8 cellular contexts compared by ENCODE assay signal in the genomic region with DNA sequence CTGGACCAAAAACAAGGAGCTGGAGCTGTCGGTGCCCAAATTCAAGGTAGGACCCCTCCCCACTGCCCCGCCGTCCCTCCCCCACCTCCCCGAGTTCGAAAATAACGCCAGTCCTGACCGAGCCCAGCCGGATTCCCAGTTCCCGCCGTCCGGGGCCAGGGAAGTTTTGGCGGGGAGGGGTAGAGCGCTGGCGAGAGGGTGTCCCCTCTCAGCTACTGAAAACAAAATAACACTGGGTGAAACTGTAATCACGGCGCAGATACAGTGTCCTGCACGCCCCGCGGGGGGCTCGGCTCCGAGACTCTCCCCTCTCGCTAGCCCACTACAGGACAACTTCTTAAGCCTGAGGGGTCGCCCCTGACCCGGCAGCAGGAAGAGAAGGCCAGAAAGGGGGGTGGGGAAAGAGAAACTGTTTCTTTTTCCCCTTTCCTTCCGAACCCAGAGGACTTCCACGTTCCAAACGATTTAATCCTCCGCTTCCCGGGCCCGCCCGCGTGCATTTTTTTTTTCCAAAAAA. TPM values are rescaled to one million over a fixed set of nuclear protein-coding genes. Genes with fewer than 3 reads are reported as not detected.
DNase-seq lines count a peak whose midpoint lies in the region; ATAC-seq and TF ChIP-seq lines count a peak whose summit lies in the region.

No MANE protein-coding gene starts in this region.

- H3K4me1 ChIP-seq in rectal smooth muscle tissue (ENCODE audit: control insufficient read depth, insufficient read depth, low read length), result peaks cover 15% of the 10 kb centered on the region

- H3K4me3 Mint-ChIP-seq in activated naive CD4-positive, alpha-beta T cell treated with anti-CD3 and anti-CD28 coated beads, Interleukin-2, amount 10 ng/mL, durations not matched to agents 7 days and 5 days, result peak overlapping the region; percentile 94
- peak overlapping the region; percentile 81 for H3K4me3 Mint-ChIP-seq in WTC11

- no peak for ATAC-seq in WTC11
- ATAC-seq in GM18873 (IDR thresholded peaks at IDR 0.05; ENCODE audit: low FRiP score, unreplicated experiment), result no peak

- H3K27me3 Mint-ChIP-seq in activated naive CD4-positive, alpha-beta T cell treated with anti-CD3 and anti-CD28 coated beads, Interleukin-2, amount 10 ng/mL, durations not matched to agents 7 days and 5 days, result peaks cover 3% of the 10 kb centered on the region
- H3K27me3 Mint-ChIP-seq in WTC11 (ENCODE audit: low read depth), result no peaks in the 10 kb centered on the region

- no peaks in the 10 kb centered on the region for H3K27me3 ChIP-seq in rectal smooth muscle tissue (ENCODE audit: control insufficient read depth, insufficient read depth, low read length)

- H3K9ac ChIP-seq in rectal smooth muscle tissue (ENCODE audit: low read length), result no peak overlapping the region

- TF ChIP-seq CTCF in WTC11 (IDR thresholded peaks at IDR 0.05), result no peak
- TF ChIP-seq CTCF in fibroblast of villous mesenchyme (IDR thresholded peaks at IDR 0.05; ENCODE audit: insufficient read depth, low read depth, low read length), result no peak

- H3K4me3 ChIP-seq in fibroblast of villous mesenchyme (ENCODE audit: low read depth, low read length) (peak overlapping the region; percentile 82), rectal smooth muscle tissue (ENCODE audit: low read length) (peak overlapping the region; percentile 48)

- H3K36me3 Mint-ChIP-seq in activated naive CD4-positive, alpha-beta T cell treated with anti-CD3 and anti-CD28 coated beads, Interleukin-2, amount 10 ng/mL, durations not matched to agents 7 days and 5 days, result peaks cover 55% of the 10 kb centered on the region
- peaks cover 17% of the 10 kb centered on the region for H3K36me3 Mint-ChIP-seq in WTC11

- no peaks in the 10 kb centered on the region for H3K9me3 Mint-ChIP-seq in activated naive CD4-positive, alpha-beta T cell treated with anti-CD3 and anti-CD28 coated beads, Interleukin-2, amount 10 ng/mL, durations not matched to agents 7 days and 5 days
- H3K9me3 Mint-ChIP-seq in WTC11, result no peaks in the 10 kb centered on the region

- peak overlapping the region; percentile 99 for H3K27ac Mint-ChIP-seq in activated naive CD4-positive, alpha-beta T cell treated with anti-CD3 and anti-CD28 coated beads, Interleukin-2, amount 10 ng/mL, durations not matched to agents 7 days and 5 days
- H3K27ac Mint-ChIP-seq in WTC11, result peak overlapping the region; percentile 49

- H3K4me1 Mint-ChIP-seq in activated naive CD4-positive, alpha-beta T cell treated with anti-CD3 and anti-CD28 coated beads, Interleukin-2, amount 10 ng/mL, durations not matched to agents 7 days and 5 days, result peaks cover 38% of the 10 kb centered on the region
- peaks cover 28% of the 10 kb centered on the region for H3K4me1 Mint-ChIP-seq in WTC11

- peak overlapping the region; percentile 76 for H3K27ac ChIP-seq in rectal smooth muscle tissue (ENCODE audit: low read depth, low read length)

- CTCF ChIA-PET in activated naive CD4-positive, alpha-beta T cell treated with anti-CD3 and anti-CD28 coated beads, Interleukin-2, amount 10 ng/mL, durations not matched to agents 7 days and 5 days (lab: Charles Lee), result interaction anchor here (16.5 kb wide), 1 partner anchor 8 kb away, joined by 575 read pairs; a partner anchor contains a TSS
- CTCF ChIA-PET in WTC11 (lab: Charles Lee), result interaction anchor here (0.8 to 11.9 kb wide), 2 partner anchors 7 to 12 kb away, joined by 3 to 532 read pairs; a partner anchor contains a TSS

- DNase-seq in activated naive CD4-positive, alpha-beta T cell treated with anti-CD3 and anti-CD28 coated beads, Interleukin-2, amount 10 ng/mL, durations not matched to agents 7 days and 5 days, result peak; percentile 34
- no peak for DNase-seq in activated naive CD4-positive, alpha-beta T cell treated with anti-CD3 and anti-CD28 coated beads, Interleukin-2, amount 50 U/mL, for 16 hours
- DNase-seq in WTC11 (ENCODE audit: low spot score) (no peak), fibroblast of villous mesenchyme (ENCODE audit: low read depth) (peak; percentile 50), dedifferentiated amniotic fluid mesenchymal stem cell (ENCODE audit: extremely low spot score) (no peak), cerebellar nuclear complex (lab: John Stamatoyannopoulos, UW) (no peak)

- peaks cover 15% of the 10 kb centered on the region for H3K36me3 ChIP-seq in rectal smooth muscle tissue (ENCODE audit: control insufficient read depth, insufficient read depth, low read length)

- POLR2A ChIA-PET in WTC11 (lab: Charles Lee), result interaction anchor here (8.7 kb wide), 1 partner anchor 7 kb away, joined by 161 read pairs; a partner anchor contains a TSS

TF ChIP-seq in WTC11, 78 proteins besides CTCF, POLR2A, EP300 and RAD21 (continues in another document):
- no peak for TF ChIP-seq TP53 (CRISPR knock-in tag; IDR thresholded peaks at IDR 0.05)
- TF ChIP-seq, protein P1, sequence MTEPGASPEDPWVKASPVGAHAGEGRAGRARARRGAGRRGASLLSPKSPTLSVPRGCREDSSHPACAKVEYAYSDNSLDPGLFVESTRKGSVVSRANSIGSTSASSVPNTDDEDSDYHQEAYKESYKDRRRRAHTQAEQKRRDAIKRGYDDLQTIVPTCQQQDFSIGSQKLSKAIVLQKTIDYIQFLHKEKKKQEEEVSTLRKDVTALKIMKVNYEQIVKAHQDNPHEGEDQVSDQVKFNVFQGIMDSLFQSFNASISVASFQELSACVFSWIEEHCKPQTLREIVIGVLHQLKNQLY (CRISPR knock-in tag; IDR thresholded peaks at IDR 0.05), result no peak
- no peak for TF ChIP-seq IRF2 (CRISPR knock-in tag; IDR thresholded peaks at IDR 0.05; ENCODE audit: borderline replicate concordance, low read depth)
- no peak for TF ChIP-seq TEAD4 (CRISPR knock-in tag; IDR thresholded peaks at IDR 0.05)
- TF ChIP-seq, protein P2, sequence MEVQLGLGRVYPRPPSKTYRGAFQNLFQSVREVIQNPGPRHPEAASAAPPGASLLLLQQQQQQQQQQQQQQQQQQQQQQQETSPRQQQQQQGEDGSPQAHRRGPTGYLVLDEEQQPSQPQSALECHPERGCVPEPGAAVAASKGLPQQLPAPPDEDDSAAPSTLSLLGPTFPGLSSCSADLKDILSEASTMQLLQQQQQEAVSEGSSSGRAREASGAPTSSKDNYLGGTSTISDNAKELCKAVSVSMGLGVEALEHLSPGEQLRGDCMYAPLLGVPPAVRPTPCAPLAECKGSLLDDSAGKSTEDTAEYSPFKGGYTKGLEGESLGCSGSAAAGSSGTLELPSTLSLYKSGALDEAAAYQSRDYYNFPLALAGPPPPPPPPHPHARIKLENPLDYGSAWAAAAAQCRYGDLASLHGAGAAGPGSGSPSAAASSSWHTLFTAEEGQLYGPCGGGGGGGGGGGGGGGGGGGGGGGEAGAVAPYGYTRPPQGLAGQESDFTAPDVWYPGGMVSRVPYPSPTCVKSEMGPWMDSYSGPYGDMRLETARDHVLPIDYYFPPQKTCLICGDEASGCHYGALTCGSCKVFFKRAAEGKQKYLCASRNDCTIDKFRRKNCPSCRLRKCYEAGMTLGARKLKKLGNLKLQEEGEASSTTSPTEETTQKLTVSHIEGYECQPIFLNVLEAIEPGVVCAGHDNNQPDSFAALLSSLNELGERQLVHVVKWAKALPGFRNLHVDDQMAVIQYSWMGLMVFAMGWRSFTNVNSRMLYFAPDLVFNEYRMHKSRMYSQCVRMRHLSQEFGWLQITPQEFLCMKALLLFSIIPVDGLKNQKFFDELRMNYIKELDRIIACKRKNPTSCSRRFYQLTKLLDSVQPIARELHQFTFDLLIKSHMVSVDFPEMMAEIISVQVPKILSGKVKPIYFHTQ (CRISPR knock-in tag; IDR thresholded peaks at IDR 0.05), result no peak
- TF ChIP-seq SMAD4 (CRISPR knock-in tag; IDR thresholded peaks at IDR 0.05), result no peak
- TF ChIP-seq NFATC4 (CRISPR knock-in tag; IDR thresholded peaks at IDR 0.05), result no peak
- TF ChIP-seq, protein P3, sequence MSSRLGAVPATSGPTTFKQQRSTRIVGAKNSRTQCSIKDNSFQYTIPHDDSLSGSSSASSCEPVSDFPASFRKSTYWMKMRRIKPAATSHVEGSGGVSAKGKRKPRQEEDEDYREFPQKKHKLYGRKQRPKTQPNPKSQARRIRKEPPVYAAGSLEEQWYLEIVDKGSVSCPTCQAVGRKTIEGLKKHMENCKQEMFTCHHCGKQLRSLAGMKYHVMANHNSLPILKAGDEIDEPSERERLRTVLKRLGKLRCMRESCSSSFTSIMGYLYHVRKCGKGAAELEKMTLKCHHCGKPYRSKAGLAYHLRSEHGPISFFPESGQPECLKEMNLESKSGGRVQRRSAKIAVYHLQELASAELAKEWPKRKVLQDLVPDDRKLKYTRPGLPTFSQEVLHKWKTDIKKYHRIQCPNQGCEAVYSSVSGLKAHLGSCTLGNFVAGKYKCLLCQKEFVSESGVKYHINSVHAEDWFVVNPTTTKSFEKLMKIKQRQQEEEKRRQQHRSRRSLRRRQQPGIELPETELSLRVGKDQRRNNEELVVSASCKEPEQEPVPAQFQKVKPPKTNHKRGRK (CRISPR knock-in tag; IDR thresholded peaks at IDR 0.05; ENCODE audit: borderline replicate concordance), result no peak
- no peak for TF ChIP-seq NR2C2 (CRISPR knock-in tag; IDR thresholded peaks at IDR 0.05)
- no peak for TF ChIP-seq OVOL2 (CRISPR knock-in tag; IDR thresholded peaks at IDR 0.05; ENCODE audit: borderline replicate concordance)
- TF ChIP-seq, protein P4, sequence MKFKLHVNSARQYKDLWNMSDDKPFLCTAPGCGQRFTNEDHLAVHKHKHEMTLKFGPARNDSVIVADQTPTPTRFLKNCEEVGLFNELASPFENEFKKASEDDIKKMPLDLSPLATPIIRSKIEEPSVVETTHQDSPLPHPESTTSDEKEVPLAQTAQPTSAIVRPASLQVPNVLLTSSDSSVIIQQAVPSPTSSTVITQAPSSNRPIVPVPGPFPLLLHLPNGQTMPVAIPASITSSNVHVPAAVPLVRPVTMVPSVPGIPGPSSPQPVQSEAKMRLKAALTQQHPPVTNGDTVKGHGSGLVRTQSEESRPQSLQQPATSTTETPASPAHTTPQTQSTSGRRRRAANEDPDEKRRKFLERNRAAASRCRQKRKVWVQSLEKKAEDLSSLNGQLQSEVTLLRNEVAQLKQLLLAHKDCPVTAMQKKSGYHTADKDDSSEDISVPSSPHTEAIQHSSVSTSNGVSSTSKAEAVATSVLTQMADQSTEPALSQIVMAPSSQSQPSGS (CRISPR knock-in tag; IDR thresholded peaks at IDR 0.05; ENCODE audit: borderline replicate concordance, low read depth), result no peak
- TF ChIP-seq, protein P5, sequence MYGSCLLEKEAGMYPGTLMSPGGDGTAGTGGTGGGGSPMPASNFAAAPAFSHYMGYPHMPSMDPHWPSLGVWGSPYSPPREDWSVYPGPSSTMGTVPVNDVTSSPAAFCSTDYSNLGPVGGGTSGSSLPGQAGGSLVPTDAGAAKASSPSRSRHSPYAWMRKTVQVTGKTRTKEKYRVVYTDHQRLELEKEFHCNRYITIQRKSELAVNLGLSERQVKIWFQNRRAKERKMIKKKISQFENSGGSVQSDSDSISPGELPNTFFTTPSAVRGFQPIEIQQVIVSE (CRISPR knock-in tag; IDR thresholded peaks at IDR 0.05; ENCODE audit: borderline replicate concordance), result no peak
- no peak for TF ChIP-seq ZNF232 (CRISPR knock-in tag; IDR thresholded peaks at IDR 0.05)

RNA-seq across cellular contexts. Expression of a gene that starts 1.4 kb away (rescaled TPM):
- 18.0 to 19.5 TPM (median 18.4 TPM) in 3 replicates for total RNA-seq in WTC11 (2021)
- total RNA-seq in fibroblast of villous mesenchyme, result 4.7 and 5.2 TPM in 2 replicates

RNA-seq across cellular contexts. Expression of a gene that starts 11.7 kb away (rescaled TPM):
- total RNA-seq in WTC11 (2021) (35.8 to 45.3 TPM (median 36.2 TPM) in 3 replicates), fibroblast of villous mesenchyme (9.0 and 11.7 TPM in 2 replicates)

RNA-seq across cellular contexts. Expression of a gene that starts 53.4 kb away (rescaled TPM):
- 0.39 to 0.48 TPM (median 0.44 TPM) in 3 replicates for total RNA-seq in WTC11 (2021)
- total RNA-seq in fibroblast of villous mesenchyme, result not detected in 2 replicates

Comparison
In these comparisons a context has a peak if more than half of its experiments do, and no peak if none do; other contexts are left out.
1. DNase-seq: peak in activated naive CD4-positive, alpha-beta T cell treated with anti-CD3 and anti-CD28 coated beads, Interleukin-2, amount 10 ng/mL, durations not matched to agents 7 days and 5 days (single experiment) and fibroblast of villous mesenchyme (single experiment); none in activated naive CD4-positive, alpha-beta T cell treated with anti-CD3 and anti-CD28 coated beads, Interleukin-2, amount 50 U/mL, for 16 hours (single experiment), WTC11 (single experiment), dedifferentiated amniotic fluid mesenchymal stem cell (single experiment) and cerebellar nuclear complex (0 of 2).